ENCODE assay signal across 18 cellular contexts in the genomic region with DNA sequence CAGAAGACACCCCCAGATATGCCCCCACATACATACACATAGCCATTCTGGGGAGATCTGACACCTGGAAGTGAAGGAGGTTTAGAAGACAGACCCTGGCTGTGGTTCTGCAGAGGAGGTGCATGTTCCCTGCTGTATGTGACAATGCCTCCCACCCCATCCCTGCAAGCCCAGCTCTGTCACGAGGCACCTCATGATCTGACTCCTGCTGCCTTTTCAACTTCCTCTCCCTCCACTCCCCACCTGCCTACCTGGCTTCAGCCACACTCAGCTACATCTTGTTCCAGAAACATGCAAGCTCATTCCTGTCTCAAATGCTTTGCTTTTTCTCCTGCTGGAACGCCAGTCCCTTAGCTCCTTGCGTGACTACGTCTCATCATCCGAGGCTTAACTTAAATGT.
"Had no signal": no experiment of that assay in that cellular context is flagged by ENCODE, and none has a peak within 500 bp of the region (broad histone marks: within the 10 kb centered on the region; RNA-seq: fewer than 3 reads in every experiment).

No MANE protein-coding gene starts in this region.

- H3K9me3 ChIP-seq: adrenal gland, esophagus muscularis mucosa, heart right ventricle, left ventricle myocardium inferior had no signal

- H3K27ac Mint-ChIP-seq: activated CD4-positive, alpha-beta T cell treated with anti-CD3 and anti-CD28 coated beads, Interleukin-2, amount 10 ng/mL, durations not matched to agents 7 days and 5 days; activated T-helper 17 cell treated with anti-CD3 and anti-CD28 coated beads, Interleukin-2, amount 50 U/mL, for 72 hours; nephron progenitor cell; stimulated activated naive B cell treated with anti-CD40 and anti-IgM and Interleukin-4, amounts not matched to agents 10 μg/mL and 1 μg/mL and 100 μg/mL, for 72 hours; T-helper 17 cell; type B pancreatic cell had no signal

- ATAC-seq: heart right ventricle; right cardiac atrium; stimulated activated naive B cell treated with anti-CD40 and anti-IgM and Interleukin-4, amounts not matched to agents 10 μg/mL and 1 μg/mL and 100 μg/mL, for 72 hours; T-helper 17 cell had no signal

- H3K4me1 ChIP-seq: adrenal gland had no signal

- H3K4me3 Mint-ChIP-seq: activated CD4-positive, alpha-beta T cell treated with anti-CD3 and anti-CD28 coated beads, Interleukin-2, amount 10 ng/mL, durations not matched to agents 7 days and 5 days; activated T-helper 17 cell treated with anti-CD3 and anti-CD28 coated beads, Interleukin-2, amount 50 U/mL, for 72 hours; central memory CD8-positive, alpha-beta T cell; stimulated activated naive B cell treated with anti-CD40 and anti-IgM and Interleukin-4, amounts not matched to agents 10 μg/mL and 1 μg/mL and 100 μg/mL, for 72 hours; T-helper 17 cell; type B pancreatic cell had no signal

- H3K4me3 ChIP-seq: adrenal gland, esophagus muscularis mucosa, heart right ventricle, left ventricle myocardium inferior, smooth muscle cell had no signal

- H3K36me3 ChIP-seq: adrenal gland, heart right ventricle, left ventricle myocardium inferior had no signal

- H3K9me3 Mint-ChIP-seq: activated CD4-positive, alpha-beta T cell treated with anti-CD3 and anti-CD28 coated beads, Interleukin-2, amount 10 ng/mL, durations not matched to agents 7 days and 5 days; activated T-helper 17 cell treated with anti-CD3 and anti-CD28 coated beads, Interleukin-2, amount 50 U/mL, for 72 hours; central memory CD8-positive, alpha-beta T cell; nephron progenitor cell; stimulated activated naive B cell treated with anti-CD40 and anti-IgM and Interleukin-4, amounts not matched to agents 10 μg/mL and 1 μg/mL and 100 μg/mL, for 72 hours; type B pancreatic cell had no signal

- H3K27me3 ChIP-seq: adrenal gland, esophagus muscularis mucosa, heart right ventricle had no signal

- DNase-seq: activated CD4-positive, alpha-beta T cell treated with anti-CD3 and anti-CD28 coated beads, Interleukin-2, amount 10 ng/mL, durations not matched to agents 7 days and 5 days; activated CD4-positive, CD25-positive, alpha-beta regulatory T cell; activated CD8-positive, alpha-beta memory T cell treated with anti-CD3 and anti-CD28 coated beads for 24 hours; activated naive CD4-positive, alpha-beta T cell treated with anti-CD3 and anti-CD28 coated beads, Interleukin-2, amount 50 U/mL, for 16 hours; adrenal gland; heart right ventricle; left ventricle myocardium inferior; mesenchymal stem cell; nephron progenitor cell; right cardiac atrium; stimulated activated CD4-positive, alpha-beta T cell treated with anti-CD3 and anti-CD28 coated beads, Interleukin-1b, Interleukin-23, amount 100 ng/mL, for 48 hours; stimulated activated naive B cell treated with anti-CD40 and anti-IgM and Interleukin-4, amounts not matched to agents 10 μg/mL and 1 μg/mL and 100 μg/mL, for 72 hours; T-helper 17 cell had no signal

- H3K27ac ChIP-seq: adrenal gland, esophagus muscularis mucosa, heart right ventricle, left ventricle myocardium inferior had no signal

- H3K4me1 Mint-ChIP-seq: activated CD4-positive, alpha-beta T cell treated with anti-CD3 and anti-CD28 coated beads, Interleukin-2, amount 10 ng/mL, durations not matched to agents 7 days and 5 days; activated T-helper 17 cell treated with anti-CD3 and anti-CD28 coated beads, Interleukin-2, amount 50 U/mL, for 72 hours; central memory CD8-positive, alpha-beta T cell; T-helper 17 cell had no signal

- H3K36me3 Mint-ChIP-seq: stimulated activated naive B cell treated with anti-CD40 and anti-IgM and Interleukin-4, amounts not matched to agents 10 μg/mL and 1 μg/mL and 100 μg/mL, for 72 hours; type B pancreatic cell had no signal
